25 cellular contexts compared by ENCODE assay signal in the genomic region with DNA sequence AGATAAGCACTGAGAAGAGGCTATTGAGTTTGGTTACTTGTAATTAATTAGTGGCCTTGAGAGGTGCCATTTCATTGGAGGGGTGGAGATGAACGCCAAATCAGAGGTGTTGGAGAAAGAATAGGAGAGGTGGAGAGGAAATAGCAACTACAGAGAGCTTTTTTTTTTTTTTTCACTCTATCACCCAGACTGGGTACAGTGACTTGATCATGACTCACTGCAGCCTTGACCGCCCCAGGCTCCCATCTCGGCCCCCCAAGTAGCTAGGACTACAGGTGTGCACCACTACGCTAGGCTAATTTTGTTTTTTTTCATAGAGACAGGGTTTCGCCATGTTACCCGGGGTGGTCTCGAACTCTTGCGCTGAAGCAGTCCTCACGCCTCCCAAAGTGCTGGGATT.
"Had no signal": no experiment of that assay in that cellular context is flagged by ENCODE, and none has a peak within 500 bp of the region (broad histone marks: within the 10 kb centered on the region; RNA-seq: fewer than 3 reads in every experiment).

No MANE protein-coding gene starts in this region.

- H3K27me3 ChIP-seq: uterus had no signal

- H3K9me3 ChIP-seq: esophagus squamous epithelium, right lobe of liver, thoracic aorta, uterus had no signal

- H3K27ac Mint-ChIP-seq: naive thymus-derived CD4-positive, alpha-beta T cell; nephron; stimulated activated naive B cell treated with anti-CD40 and anti-IgM and Interleukin-4, amounts not matched to agents 10 μg/mL and 1 μg/mL and 100 μg/mL, for 72 hours; stimulated activated naive CD8-positive, alpha-beta T cell treated with anti-CD3 and anti-CD28 coated beads, Interleukin-15, Interleukin-2, amounts not matched to agents 100 ng/mL and 50 ng/mL, for 24 hours had no signal

- FAIRE-seq: endothelial cell of umbilical vein, frontal cortex, small intestine had no signal

- H3K27ac ChIP-seq: coronary artery, esophagus squamous epithelium, right lobe of liver, thoracic aorta, tibial nerve, upper lobe of left lung, uterus had no signal

- H3K4me3 ChIP-seq: coronary artery, esophagus squamous epithelium, right lobe of liver, thoracic aorta, tibial nerve, upper lobe of left lung, uterus had no signal

- DNase-seq: dermis blood vessel endothelial cell; effector memory CD4-positive, alpha-beta T cell; erythroblast; esophagus squamous epithelium; head of caudate nucleus; mesendoderm; midbrain; naive thymus-derived CD4-positive, alpha-beta T cell; nucleus accumbens; posterior cingulate gyrus; right lobe of liver; small intestine; stimulated activated CD4-positive, alpha-beta T cell treated with anti-CD3 and anti-CD28 coated beads, Interleukin-15, amount 100 ng/mL, for 24 hours; stimulated activated CD4-positive, alpha-beta T cell treated with anti-CD3 and anti-CD28 coated beads, Interleukin-2, amount 100 ng/mL, for 48 hours; stimulated activated naive B cell treated with anti-CD40 and anti-IgM and Interleukin-4, amounts not matched to agents 10 μg/mL and 1 μg/mL and 100 μg/mL, for 72 hours; upper lobe of left lung; uterus had no signal

- H3K4me3 Mint-ChIP-seq: naive thymus-derived CD4-positive, alpha-beta T cell; stimulated activated naive B cell treated with anti-CD40 and anti-IgM and Interleukin-4, amounts not matched to agents 10 μg/mL and 1 μg/mL and 100 μg/mL, for 72 hours; stimulated activated naive CD8-positive, alpha-beta T cell treated with anti-CD3 and anti-CD28 coated beads, Interleukin-15, Interleukin-2, amounts not matched to agents 100 ng/mL and 50 ng/mL, for 24 hours had no signal

- H3K36me3 ChIP-seq: esophagus squamous epithelium, right lobe of liver, thoracic aorta, tibial nerve, upper lobe of left lung, uterus had no signal

- ATAC-seq: left lobe of liver; naive thymus-derived CD4-positive, alpha-beta T cell; right lobe of liver; stimulated activated naive B cell treated with anti-CD40 and anti-IgM and Interleukin-4, amounts not matched to agents 10 μg/mL and 1 μg/mL and 100 μg/mL, for 72 hours had no signal

- H3K4me1 ChIP-seq: uterus had no signal

- H3K4me1 Mint-ChIP-seq: stimulated activated naive B cell treated with anti-CD40 and anti-IgM and Interleukin-4, amounts not matched to agents 10 μg/mL and 1 μg/mL and 100 μg/mL, for 72 hours had no signal
